In genomic region chr3:184719709-184720108, GRCh38 we compare ENCODE assay signal across 22 cellular contexts.
"Had no signal": no experiment of that assay in that cellular context is flagged by ENCODE, and none has a peak within 500 bp of the region (broad histone marks: within the 10 kb centered on the region; RNA-seq: fewer than 3 reads in every experiment).

No MANE protein-coding gene starts in this region.

- H3K27ac ChIP-seq: KMS-11, RWPE1 had no signal

- H3K4me3 Mint-ChIP-seq: IgD-negative memory B cell had no signal

- DNase-seq: Kasumi-1, MM.1S, NCI-H1092 treated with DMSO at 0.1 percent for 48 hours, NCI-H1436, NCI-H187, NCI-H2029, NCI-H2081 treated with DMSO at 0.1 percent for 48 hours, NCI-H2171, NCI-H226, NCI-H446, NCI-H510A, NCI-H524 treated with DMSO at 0.1 percent for 48 hours, NCI-H69, NCI-H774, PC-3, SIG-M5, SK-N-SH had no signal

- H3K27me3 Mint-ChIP-seq: IgD-negative memory B cell had no signal

- ATAC-seq: K562, Panc1, PC-3 had no signal

- H3K4me3 ChIP-seq: K562 had no signal

- H3K36me3 Mint-ChIP-seq: IgD-negative memory B cell had no signal

- H3K9me3 Mint-ChIP-seq: IgD-negative memory B cell had no signal

- H3K4me1 Mint-ChIP-seq: IgD-negative memory B cell had no signal

- H3K27ac Mint-ChIP-seq: IgD-negative memory B cell had no signal

- H3K9me3 ChIP-seq: SK-N-SH had no signal
